In the genomic region with DNA sequence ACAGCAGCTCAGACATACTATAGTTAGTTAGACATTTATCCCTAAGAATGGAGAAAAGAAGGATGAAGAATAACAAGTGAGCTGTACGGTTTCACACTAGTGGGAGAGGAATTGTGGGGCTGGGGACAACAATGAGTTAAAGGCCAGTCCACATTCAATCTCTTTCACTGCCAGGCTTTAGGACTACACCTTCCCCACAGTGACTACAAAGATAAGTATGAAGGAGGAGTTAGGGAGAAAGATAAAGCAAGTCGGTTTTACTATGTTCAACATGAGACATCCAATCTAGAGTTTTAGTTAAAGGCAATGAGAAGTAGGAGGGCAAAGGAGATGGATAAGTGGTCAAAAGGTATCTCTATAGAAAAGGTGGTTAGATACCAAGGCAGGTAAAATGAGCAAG, we compare ENCODE assay signal across 2 cellular contexts.
TF ChIP-seq lines count a peak whose summit lies in the region.

No MANE protein-coding gene starts in this region.

TF ChIP-seq in HepG2, 621 proteins besides CTCF, POLR2A, EP300 and RAD21 (continued from another document):
- no peak for TF ChIP-seq SAP130 (CRISPR knock-in tag; IDR thresholded peaks at IDR 0.05; ENCODE audit: low read depth)
- TF ChIP-seq TP53 (CRISPR knock-in tag; conservative IDR thresholded peaks at IDR 0.05) = no peak

TF ChIP-seq in WTC11, 78 proteins besides CTCF, POLR2A, EP300 and RAD21 (continued from another document):
- no peak for TF ChIP-seq ZBTB21 (CRISPR knock-in tag; IDR thresholded peaks at IDR 0.05; ENCODE audit: borderline replicate concordance)
- TF ChIP-seq FOXK1 (CRISPR knock-in tag; IDR thresholded peaks at IDR 0.05) = no peak
- no peak for TF ChIP-seq E2F5 (CRISPR knock-in tag; IDR thresholded peaks at IDR 0.05)
- TF ChIP-seq, protein P1, sequence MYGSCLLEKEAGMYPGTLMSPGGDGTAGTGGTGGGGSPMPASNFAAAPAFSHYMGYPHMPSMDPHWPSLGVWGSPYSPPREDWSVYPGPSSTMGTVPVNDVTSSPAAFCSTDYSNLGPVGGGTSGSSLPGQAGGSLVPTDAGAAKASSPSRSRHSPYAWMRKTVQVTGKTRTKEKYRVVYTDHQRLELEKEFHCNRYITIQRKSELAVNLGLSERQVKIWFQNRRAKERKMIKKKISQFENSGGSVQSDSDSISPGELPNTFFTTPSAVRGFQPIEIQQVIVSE (CRISPR knock-in tag; IDR thresholded peaks at IDR 0.05; ENCODE audit: borderline replicate concordance) = no peak
TF ChIP-seq in WTC11: peak in this region for 0.
